In the genomic region with DNA sequence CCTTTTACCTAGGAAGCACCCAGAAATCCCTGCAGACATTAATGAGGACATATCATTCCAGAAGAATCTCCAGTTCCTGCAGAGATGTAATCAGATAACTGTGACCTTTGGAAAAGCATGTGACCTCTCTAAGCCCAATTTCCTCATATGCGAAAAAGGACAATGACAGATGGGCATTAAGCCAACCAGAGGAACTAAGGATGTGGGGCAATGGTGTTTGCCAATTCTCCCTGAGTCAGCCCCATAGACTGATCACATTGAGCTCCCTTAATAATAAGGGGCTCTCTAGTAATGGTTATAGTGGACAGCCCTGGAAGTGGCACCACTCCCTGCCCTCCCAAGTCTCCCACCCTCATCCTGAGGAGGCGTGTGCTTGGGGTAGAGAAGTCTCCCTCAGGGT, we compare ENCODE assay signal across 29 cellular contexts. TPM values are rescaled to one million over a fixed set of nuclear protein-coding genes. Genes with fewer than 3 reads are reported as not detected.
DNase-seq lines count a peak whose midpoint lies in the region; ATAC-seq and TF ChIP-seq lines count a peak whose summit lies in the region.
"Had no signal": no experiment of that assay in that cellular context is flagged by ENCODE, and none has a peak within 500 bp of the region (broad histone marks: within the 10 kb centered on the region; RNA-seq: fewer than 3 reads in every experiment).

No MANE protein-coding gene starts in this region.

- no peaks in the 10 kb centered on the region for H3K4me1 ChIP-seq in lower lobe of right lung
- no peaks in the 10 kb centered on the region for H3K4me1 ChIP-seq in vagina
- H3K4me1 ChIP-seq: breast epithelium, colonic mucosa, right lobe of liver had no signal

- H3K27ac ChIP-seq in lower lobe of right lung (no peak overlapping the region), vagina (no peak overlapping the region)
- H3K27ac ChIP-seq: breast epithelium, colonic mucosa, KMS-11, right lobe of liver, SK-N-MC, VCaP had no signal

- intact Hi-C loops in lower lobe of right lung (cut with DNase I) (no loop called here), vagina (cut with DNase I) (no loop called here)

- POLR2A ChIA-PET in HEK293T (lab: Yijun Ruan, JAX), result no interaction called here

- TF ChIP-seq CTCF in lower lobe of right lung (IDR thresholded peaks at IDR 0.05) (no peak), vagina (IDR thresholded peaks at IDR 0.05) (no peak)

- peak; percentile 64 to 65 for ATAC-seq in lower lobe of right lung
- ATAC-seq: activated CD8-positive, alpha-beta memory T cell treated with anti-CD3 and anti-CD28 coated beads, Interleukin-2, amount 10 ng/mL, durations not matched to agents 7 days and 5 days; mucosa of descending colon; right lobe of liver had no signal

- no peaks in the 10 kb centered on the region for H3K27me3 ChIP-seq in lower lobe of right lung (ENCODE audit: low read depth)
- H3K27me3 ChIP-seq in vagina, result no peaks in the 10 kb centered on the region
- H3K27me3 ChIP-seq: breast epithelium, colonic mucosa, right lobe of liver had no signal

- H3K4me3 ChIP-seq in lower lobe of right lung (no peak overlapping the region), vagina (no peak overlapping the region)
- H3K4me3 ChIP-seq: breast epithelium, colonic mucosa, mucosa of descending colon, right lobe of liver, SK-N-MC had no signal

- CTCF ChIA-PET in HEK293T (lab: Yijun Ruan, JAX), result no interaction called here

- H3K9me3 ChIP-seq in lower lobe of right lung (no peaks in the 10 kb centered on the region), vagina (no peaks in the 10 kb centered on the region)
- H3K9me3 ChIP-seq: colonic mucosa, mucosa of descending colon, right lobe of liver had no signal

- H3K36me3 ChIP-seq in lower lobe of right lung (no peaks in the 10 kb centered on the region), vagina (no peaks in the 10 kb centered on the region)
- H3K36me3 ChIP-seq: breast epithelium, colonic mucosa, right lobe of liver had no signal

- DNase-seq in CD1c-positive myeloid dendritic cell (ENCODE audit: extremely low spot score) (peak; percentile 70), LHCN-M2 (ENCODE audit: low read depth) (peak; percentile 6), RPMI7951 (ENCODE audit: low read depth) (peak; percentile 33), lower lobe of right lung (no peak), HEK293T (ENCODE audit: extremely low spot score) (no peak), vagina (ENCODE audit: extremely low spot score in 2 of 2) (no peak)
- no peak for DNase-seq in activated effector memory CD4-positive, alpha-beta T cell treated with Interleukin-2 at 50 U/mL for 16 hours
- DNase-seq: activated CD4-positive, alpha-beta T cell treated with anti-CD3 and anti-CD28 coated beads, Interleukin-2, amount 10 ng/mL, durations not matched to agents 24 days and 14 days; activated CD8-positive, alpha-beta memory T cell treated with anti-CD3 and anti-CD28 coated beads, Interleukin-2, amount 10 ng/mL, durations not matched to agents 7 days and 5 days; activated naive CD4-positive, alpha-beta T cell treated with anti-CD3 and anti-CD28 coated beads for 36 hours; activated T-cell treated with anti-CD3 and anti-CD28 coated beads, Interleukin-2, amount 50 U/mL, for 72 hours; amygdala; CD8-positive, alpha-beta memory T cell; colonic mucosa; mucosa of descending colon; NCI-H1092 treated with DMSO at 0.1 percent for 48 hours; NCI-H2081; NCI-H345; posterior cingulate gyrus; right lobe of liver; stimulated activated CD4-positive, alpha-beta T cell treated with anti-CD3 and anti-CD28 coated beads, Interleukin-15, amount 100 ng/mL, for 24 hours had no signal

- no peak for TF ChIP-seq POLR2A in vagina (IDR thresholded peaks at IDR 0.05)

TF ChIP-seq in HEK293T, 16 proteins besides CTCF, POLR2A, EP300 and RAD21:
- TF ChIP-seq ZNF384 (IDR thresholded peaks at IDR 0.05) (no peak), ELF4 (IDR thresholded peaks at IDR 0.05) (no peak), SP1 (IDR thresholded peaks at IDR 0.05) (no peak), SUZ12 (IDR thresholded peaks at IDR 0.05) (no peak)

RNA-seq across cellular contexts. Expression of gene FOXI1, which starts 10.0 kb away (rescaled TPM):
- total RNA-seq in LHCN-M2 (2014; rRNA removed) (not detected in 2 replicates), lower lobe of right lung (not detected), vagina (not detected)
- polyA plus RNA-seq in LHCN-M2 (2012), result not detected
- not detected in 2 replicates for total RNA-seq in RPMI7951 (2014; rRNA removed; shearing (Covaris generic))
- total RNA-seq: activated CD8-positive, alpha-beta memory T cell treated with anti-CD3 and anti-CD28 coated beads, Interleukin-2, amount 10 ng/mL, durations not matched to agents 7 days and 5 days; activated naive CD4-positive, alpha-beta T cell treated with anti-CD3 and anti-CD28 coated beads for 36 hours; activated T-cell treated with anti-CD3 and anti-CD28 coated beads, Interleukin-2, amount 50 U/mL, for 72 hours; CD8-positive, alpha-beta memory T cell; fibroblast of lung; liver; right lobe of liver; T-helper 2 cell treated with Interferon-gamma antibody and Interleukin-4, amounts not matched to agents 100 ng/mL and 5 ng/mL, for 36 hours had no signal
- polyA plus RNA-seq: CD8-positive, alpha-beta memory T cell; fibroblast of lung; liver; neural cell had no signal

Comparison
In these comparisons a context has a peak if more than half of its experiments do, and no peak if none do; other contexts are left out.
1. DNase-seq: peak in CD1c-positive myeloid dendritic cell (single experiment), LHCN-M2 (single experiment) and RPMI7951 (single experiment); none in lower lobe of right lung (single experiment), HEK293T (single experiment), vagina (0 of 2) and activated effector memory CD4-positive, alpha-beta T cell treated with Interleukin-2 at 50 U/mL for 16 hours (single experiment).